ENCODE assay signal across 21 cellular contexts in genomic region chr14:102605026-102605425, GRCh38. TPM values are rescaled to one million over a fixed set of nuclear protein-coding genes. Genes with fewer than 3 reads are reported as not detected.
DNase-seq lines count a peak whose midpoint lies in the region; FAIRE-seq and TF ChIP-seq lines count a peak whose summit lies in the region.
"Had no signal": no experiment of that assay in that cellular context is flagged by ENCODE, and none has a peak within 500 bp of the region (broad histone marks: within the 10 kb centered on the region; RNA-seq: fewer than 3 reads in every experiment).

No MANE protein-coding gene starts in this region.

- 0 out of 7 replicates have a peak overlapping the region, but pooled peaks of 1 of the 3 experiments have one; percentile 36 for H3K27ac Mint-ChIP-seq in H9
- H3K27ac Mint-ChIP-seq: activated T-cell treated with anti-CD3 and anti-CD28 coated beads, Interleukin-2, amount 50 U/mL, for 24 hours; CD4-positive, CD25-positive, alpha-beta regulatory T cell had no signal

- no peak overlapping the region for H4K5ac ChIP-seq in H9 (ENCODE audit: insufficient read length, low read depth, low read length)

- no peaks in the 10 kb centered on the region for H3K9me3 ChIP-seq in H9 (ENCODE audit: control insufficient read depth, low read depth, low read length)
- H3K9me3 ChIP-seq in trophoblast cell (ENCODE audit: insufficient read depth, low read depth, low read length), result no peaks in the 10 kb centered on the region
- H3K9me3 ChIP-seq: SK-N-SH had no signal

- H2BK12ac ChIP-seq in H9 (ENCODE audit: insufficient read length, low read depth, low read length), result no peak overlapping the region
- H2BK12ac ChIP-seq in trophoblast cell (ENCODE audit: low read length), result no peak overlapping the region

- H3K27ac ChIP-seq in H9 (ENCODE audit: insufficient read length, low read depth, low read length) (no peak overlapping the region), epithelial cell of prostate (peak overlapping the region; percentile 48), trophoblast cell (ENCODE audit: low read depth, low read length) (no peak overlapping the region)

- peaks cover 5 to 10% of the 10 kb centered on the region in 2 experiments for H3K36me3 ChIP-seq in trophoblast cell (ENCODE audit: control insufficient read depth in 1 of 2, insufficient read depth in 2 of 2, low read length in 2 of 2)

- H4K8ac ChIP-seq in H9 (replicated peaks; ENCODE audit: insufficient read length, low read depth, low read length) (no peak overlapping the region), trophoblast cell (ENCODE audit: low read depth, low read length) (no peak overlapping the region)

- H4K12ac ChIP-seq in trophoblast cell (ENCODE audit: low read depth, low read length), result no peak overlapping the region

- peaks cover 2 to 12% (median 12%) of the 10 kb centered on the region in 3 experiments; a peak in 3 of 7 replicates for H3K36me3 Mint-ChIP-seq in H9 (ENCODE audit: insufficient read depth in 1 of 3, low read depth in 3 of 3)
- H3K36me3 Mint-ChIP-seq: CD4-positive, CD25-positive, alpha-beta regulatory T cell had no signal

- TF ChIP-seq CTCF in H9 (conservative IDR thresholded peaks at IDR 0.05), result no peak

- peak overlapping the region; percentile 78 for H3K18ac ChIP-seq in H9 (ENCODE audit: insufficient read length, low read depth, low read length)
- H3K18ac ChIP-seq in trophoblast cell (ENCODE audit: low read length), result no peak overlapping the region

- H3K9ac ChIP-seq in H9 (ENCODE audit: extremely low read depth, insufficient read length, low read length) (no peak overlapping the region), trophoblast cell (ENCODE audit: low read length) (no peak overlapping the region)
- H3K9ac ChIP-seq: SK-N-SH had no signal

- no peak overlapping the region for H3K4ac ChIP-seq in H9 (ENCODE audit: low read depth, low read length)
- peak overlapping the region; percentile 75 for H3K4ac ChIP-seq in trophoblast cell (ENCODE audit: low read depth, low read length)

- H3K79me2 ChIP-seq in H9 (ENCODE audit: insufficient read depth, low read length), result peaks cover 29% of the 10 kb centered on the region; the same call in 1 of the 2 replicates
- peaks cover 39% of the 10 kb centered on the region for H3K79me2 ChIP-seq in trophoblast cell (ENCODE audit: control insufficient read depth, insufficient read depth, low read length, poor library complexity)

- H3K14ac ChIP-seq in H9 (ENCODE audit: insufficient read depth, low read length) (no peak overlapping the region), trophoblast cell (ENCODE audit: low read length) (no peak overlapping the region)

- H2AFZ ChIP-seq in H9 (ENCODE audit: low read length) (no peak overlapping the region), trophoblast cell (ENCODE audit: insufficient read depth, low read length, poor library complexity) (no peak overlapping the region)

- H3K4me1 Mint-ChIP-seq in H9, result peaks cover 4 to 10% of the 10 kb centered on the region in 2 experiments

- H3K4me2 ChIP-seq in H9 (ENCODE audit: insufficient read depth, insufficient read length, low read length) (no peak overlapping the region), trophoblast cell (ENCODE audit: low read length) (peak overlapping the region; percentile 25)
- H3K4me2 ChIP-seq: SK-N-SH had no signal

- H2BK20ac ChIP-seq in H9 (ENCODE audit: low read depth, low read length, poor library complexity, severe bottlenecking), result no peak overlapping the region

- no peaks in the 10 kb centered on the region for H3K4me1 ChIP-seq in H9 (ENCODE audit: insufficient read depth, low read length)
- H3K4me1 ChIP-seq in trophoblast cell (ENCODE audit: control insufficient read depth in 1 of 2, insufficient read depth in 2 of 2, low read length in 2 of 2), result peaks cover 8 to 17% of the 10 kb centered on the region in 2 experiments

- H4K91ac ChIP-seq in H9 (ENCODE audit: insufficient read length, low read depth, low read length) (no peak overlapping the region), trophoblast cell (ENCODE audit: low read depth, low read length) (no peak overlapping the region)

- no peaks in the 10 kb centered on the region for H3K27me3 Mint-ChIP-seq in H9 (ENCODE audit: low read depth)
- H3K27me3 Mint-ChIP-seq: activated T-cell treated with anti-CD3 and anti-CD28 coated beads, Interleukin-2, amount 50 U/mL, for 24 hours; CD4-positive, CD25-positive, alpha-beta regulatory T cell had no signal

- no peak overlapping the region for H3K4me3 Mint-ChIP-seq in H9
- H3K4me3 Mint-ChIP-seq: activated T-cell treated with anti-CD3 and anti-CD28 coated beads, Interleukin-2, amount 50 U/mL, for 24 hours; CD4-positive, CD25-positive, alpha-beta regulatory T cell had no signal

- H3T11ph ChIP-seq in H9 (ENCODE audit: low read length), result no peak overlapping the region

- H3K27me3 ChIP-seq in H9 (ENCODE audit: insufficient read depth, low read length), result no peaks in the 10 kb centered on the region
- H3K27me3 ChIP-seq in trophoblast cell (ENCODE audit: insufficient read depth, low read length), result no peaks in the 10 kb centered on the region

- H3K23ac ChIP-seq in H9 (ENCODE audit: insufficient read length, low read depth, low read length) (no peak overlapping the region), trophoblast cell (ENCODE audit: low read length) (no peak overlapping the region)

- no peak overlapping the region for H2BK15ac ChIP-seq in H9 (ENCODE audit: low read depth, low read length)

- no peaks in the 10 kb centered on the region for H3K23me2 ChIP-seq in H9 (ENCODE audit: insufficient read length, low read depth, low read length, poor library complexity, severe bottlenecking)

- no peaks in the 10 kb centered on the region for H4K20me1 ChIP-seq in H9 (ENCODE audit: control insufficient read depth, insufficient read depth, insufficient read length)

- no peak overlapping the region for H3K4me3 ChIP-seq in trophoblast cell (ENCODE audit: low read depth, low read length)

- H2BK120ac ChIP-seq in H9 (ENCODE audit: low read depth, low read length, poor library complexity, severe bottlenecking) (no peak overlapping the region), trophoblast cell (ENCODE audit: insufficient read depth, low read length, poor library complexity) (no peak overlapping the region)

- no CpG with 5 or more reads among the region's 2 CpGs for WGBS in H9 (ENCODE audit: extremely low coverage, insufficient read length, low lambda C conversion rate)
- no CpG with 5 or more reads among the region's 2 CpGs for WGBS in trophoblast cell (ENCODE audit: extremely low coverage, insufficient coverage, insufficient read length)

- H3K79me1 ChIP-seq in H9 (ENCODE audit: insufficient read depth, low read depth, low read length, poor library complexity, severe bottlenecking) (peaks cover 5% of the 10 kb centered on the region), trophoblast cell (ENCODE audit: low read length) (no peaks in the 10 kb centered on the region)

- H2AK5ac ChIP-seq in H9 (ENCODE audit: insufficient read length, low read length) (no peak overlapping the region), trophoblast cell (ENCODE audit: low read length) (no peak overlapping the region)

- H2BK5ac ChIP-seq in H9 (ENCODE audit: insufficient read length, low read length), result no peak overlapping the region
- no peak overlapping the region for H2BK5ac ChIP-seq in trophoblast cell (ENCODE audit: low read depth, low read length, poor library complexity)

- H3K56ac ChIP-seq in H9 (ENCODE audit: insufficient read length, low read depth, low read length), result no peak overlapping the region

- no peak for DNase-seq in H9
- DNase-seq in RPMI7951 (ENCODE audit: low read depth), result peak; percentile 34
- DNase-seq in epithelial cell of prostate (ENCODE audit: low read depth, low spot score), result peak; percentile 45
- peak; percentile 89 to 94 for DNase-seq in trophoblast cell
- no peak for DNase-seq in CD1c-positive myeloid dendritic cell (ENCODE audit: extremely low spot score)
- DNase-seq in NCI-H446 treated with DMSO at 0.1 percent for 48 hours (lab: John Stamatoyannopoulos, UW), result no peak
- DNase-seq in HTR-8/SVneo (ENCODE audit: insufficient read length, low spot score), result no peak
- no peak for DNase-seq in T-helper 1 cell
- DNase-seq: activated CD4-positive, alpha-beta T cell treated with anti-CD3 and anti-CD28 coated beads, Interleukin-2, amount 50 U/mL, for 48 hours; activated T-cell treated with anti-CD3 and anti-CD28 coated beads, Interleukin-2, amount 50 U/mL, for 24 hours; caudate nucleus; CD4-positive, CD25-positive, alpha-beta regulatory T cell; DMS79; glutamatergic neuron; GOT3; NCI-H1092 treated with DMSO at 0.1 percent for 48 hours; NCI-H2171 treated with DMSO at 0.1 percent for 48 hours; nucleus accumbens; SK-N-SH had no signal

- no peak for FAIRE-seq in HTR-8/SVneo (lab: Jason Lieb, UNC)
- FAIRE-seq: TTC549 had no signal

- no peaks in the 10 kb centered on the region for H3K9me3 Mint-ChIP-seq in H9
- H3K9me3 Mint-ChIP-seq: activated naive CD4-positive, alpha-beta T cell treated with anti-CD3 and anti-CD28 coated beads, Interleukin-2, amount 50 U/mL, for 72 hours; activated T-cell treated with anti-CD3 and anti-CD28 coated beads, Interleukin-2, amount 50 U/mL, for 24 hours; CD4-positive, CD25-positive, alpha-beta regulatory T cell had no signal

RNA-seq across cellular contexts. Expression of gene RCOR1, which starts 12.6 kb away (rescaled TPM):
- total RNA-seq in H9 (2021), result 34.1 and 34.5 TPM in 2 replicates
- total RNA-seq in RPMI7951 (2014; rRNA removed; shearing (Covaris generic)), result 10.7 and 12.1 TPM in 2 replicates
- 39.7 and 41.7 TPM in 2 replicates for polyA plus RNA-seq in trophoblast cell (2013)

Comparison
In these comparisons a context has a peak if more than half of its experiments do, and no peak if none do; other contexts are left out.
1. DNase-seq: peak in RPMI7951 (single experiment), epithelial cell of prostate (single experiment) and trophoblast cell (2 of 2); none in H9 (single experiment), CD1c-positive myeloid dendritic cell (single experiment), NCI-H446 treated with DMSO at 0.1 percent for 48 hours (single experiment), HTR-8/SVneo (single experiment) and T-helper 1 cell (0 of 5).